ENCODE assay signal across 24 cellular contexts in the genomic region with DNA sequence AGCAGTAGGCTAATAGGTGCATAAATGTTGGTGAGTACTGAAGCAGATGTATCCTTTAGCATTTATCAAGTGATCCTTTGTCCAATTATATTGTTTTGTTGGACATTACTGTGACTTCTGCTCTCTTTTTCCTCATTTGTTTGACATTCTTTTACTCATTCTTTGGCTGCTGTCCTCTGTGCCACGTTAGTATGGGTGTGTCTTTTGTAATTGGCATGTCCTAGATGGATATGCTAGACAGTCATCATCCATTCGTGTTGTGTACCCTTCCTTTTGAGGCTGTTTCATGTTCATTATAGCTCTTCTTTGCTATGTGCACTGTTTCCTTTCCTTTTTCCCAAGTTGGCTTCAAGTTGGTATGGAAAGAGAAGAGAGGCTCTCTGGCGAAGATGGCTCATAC.
"Had no signal": no experiment of that assay in that cellular context is flagged by ENCODE, and none has a peak within 500 bp of the region (broad histone marks: within the 10 kb centered on the region; RNA-seq: fewer than 3 reads in every experiment).

No MANE protein-coding gene starts in this region.

- H3K4me3 ChIP-seq: MG63, PC-9, Peyer's patch, SJCRH30 had no signal

- H3K9me3 ChIP-seq: MG63, Peyer's patch, SJCRH30 had no signal

- H3K4me1 ChIP-seq: Peyer's patch had no signal

- H2AFZ ChIP-seq: PC-9 had no signal

- H3K27me3 ChIP-seq: MG63, Peyer's patch had no signal

- H3K4me2 ChIP-seq: PC-9 had no signal

- DNase-seq: IMR-90, Karpas-422, KG1, MG63, NCI-H1092, NCI-H1105 treated with DMSO at 0.1 percent for 48 hours, NCI-H1436, NCI-H187, NCI-H2029, NCI-H2081 treated with DMSO at 0.1 percent for 48 hours, NCI-H2171, NCI-H226, NCI-H446, NCI-H510A, NCI-H524 treated with DMSO at 0.1 percent for 48 hours, NCI-H69, NCI-H774, PC-9, SHP77 treated with DMSO at 0.1 percent for 48 hours, SJCRH30 had no signal

- H3K27ac ChIP-seq: PC-9, Peyer's patch, SJCRH30 had no signal

- ATAC-seq: HepG2, Right ventricle myocardium inferior, SK-N-SH treated with all-trans-retinoic acid at 6 μM for 48 hours had no signal

- H3K36me3 ChIP-seq: MG63, Peyer's patch, SJCRH30 had no signal
